ENCODE assay signal across 8 cellular contexts in the genomic region with DNA sequence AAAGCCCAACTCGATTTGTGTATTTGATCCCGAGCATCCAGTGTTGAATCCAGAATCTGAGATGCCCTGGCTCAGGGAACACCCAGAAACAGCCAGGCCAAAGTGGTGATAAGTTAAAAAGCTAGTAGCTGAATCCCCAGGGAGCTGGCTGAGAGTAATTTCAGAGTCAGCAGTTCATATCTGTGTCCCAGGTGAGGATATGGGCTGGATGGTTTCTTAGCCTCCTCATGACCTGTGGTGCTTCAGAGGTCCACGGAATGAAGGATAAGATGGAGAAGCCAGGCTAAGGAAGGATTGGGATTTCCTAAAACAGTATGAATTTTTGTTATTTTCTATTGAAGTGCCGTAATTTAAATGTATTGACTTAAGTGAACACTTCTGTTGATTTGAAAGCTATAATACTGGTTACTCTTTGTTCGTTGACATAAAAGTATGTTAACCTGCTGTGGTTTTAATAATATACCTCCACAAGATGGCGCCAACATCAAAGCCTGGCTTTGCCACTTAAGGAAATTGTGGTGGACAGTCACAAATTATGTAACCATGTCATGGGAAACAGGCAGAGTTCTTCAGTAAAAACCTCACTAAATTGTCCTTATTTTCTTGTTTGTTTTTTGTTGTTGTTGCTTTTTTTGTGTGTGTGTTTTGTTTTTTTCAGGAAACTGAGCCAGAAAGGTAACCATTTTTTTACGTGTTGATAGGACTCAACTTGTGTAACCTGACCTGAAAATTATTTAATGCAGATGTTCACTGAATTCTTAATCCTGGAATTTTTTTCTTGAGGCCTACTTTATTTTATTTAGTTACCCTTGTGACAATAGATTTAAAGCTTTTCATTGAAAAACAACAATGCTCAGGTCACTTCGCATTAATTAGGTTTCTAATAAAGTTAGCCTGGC. TPM values are rescaled to one million over a fixed set of nuclear protein-coding genes. Genes with fewer than 3 reads are reported as not detected.
DNase-seq lines count a peak whose midpoint lies in the region; ATAC-seq, FAIRE-seq and TF ChIP-seq lines count a peak whose summit lies in the region.

No MANE protein-coding gene starts in this region.

- FAIRE-seq in A204.1 (lab: Jason Lieb, UNC) (peak; percentile 95), endothelial cell of umbilical vein (lab: Jason Lieb, UNC) (peak; percentile 90)

- BruUV-seq in endothelial cell of umbilical vein (replicated peaks; lab: Mats Ljungman, UMichigan): no TSS peak

- dilution Hi-C loops in endothelial cell of umbilical vein (cut with MboI; ENCODE audit: extremely low pct_ligation_motif_present, low sequenced_read_pairs): no loop called here

- TF ChIP-seq CTCF in GM12875 (IDR thresholded peaks at IDR 0.05; ENCODE audit: borderline replicate concordance, insufficient read depth, low read depth, low read length): peak; percentile 41; the same call in 1 of the 2 replicates
- peak; percentile 44 to 50 for TF ChIP-seq CTCF in endothelial cell of umbilical vein (IDR thresholded peaks at IDR 0.05; ENCODE audit: extremely low read depth in 1 of 2, insufficient read depth in 1 of 2, low read depth in 1 of 2, low read length in 2 of 2)
- peak; percentile 53 for TF ChIP-seq CTCF in mucosa of descending colon (IDR thresholded peaks at IDR 0.05)
- peak; percentile 49 to 88 (median 72) for TF ChIP-seq CTCF in upper lobe of left lung (IDR thresholded peaks at IDR 0.05)

- CTCF ChIA-PET in endothelial cell of umbilical vein (lab: Charles Lee): interaction anchor here (0.6 to 4.5 kb wide), 55 partner anchors 11 to 650 kb away, joined by 3 to 166 read pairs (median 5); partner anchors contain the start of genes CDKN2A, CDKN2B, CDKN2B-AS1 and MTAP

- ATAC-seq in HG03095 (IDR thresholded peaks at IDR 0.05; ENCODE audit: unreplicated experiment) (peak; percentile 47), mucosa of descending colon (peak; percentile 88), upper lobe of left lung (ENCODE audit: low FRiP score in 2 of 2) (peak; percentile 82 to 90)

- no peaks in the 10 kb centered on the region for H4K20me1 ChIP-seq in endothelial cell of umbilical vein (replicated peaks; ENCODE audit: control insufficient read depth, extremely low read depth, insufficient read depth, low read length)

- WGBS in upper lobe of left lung, 2 donors: 58 to 60% methylated on average over 8 of the region's 8 CpGs

- TF ChIP-seq EP300 in upper lobe of left lung (IDR thresholded peaks at IDR 0.05): no peak

- POLR2A ChIA-PET in endothelial cell of umbilical vein (lab: Charles Lee): no interaction called here

- H3K4me2 ChIP-seq in endothelial cell of umbilical vein (ENCODE audit: insufficient read depth, low read length): no peak overlapping the region

- H3K9me1 ChIP-seq in endothelial cell of umbilical vein (replicated peaks; ENCODE audit: control insufficient read depth, extremely low read depth, insufficient read depth, low read length): no peaks in the 10 kb centered on the region

- DNase-seq in NCI-H2227 (lab: John Stamatoyannopoulos, UW; ENCODE audit: unreplicated experiment): peak; percentile 78
- DNase-seq in activated CD4-positive, alpha-beta T cell treated with anti-CD3 and anti-CD28 coated beads for 4 hours: peak; percentile 49 to 63
- DNase-seq in endothelial cell of umbilical vein (ENCODE audit: low read depth, low spot score): peak; percentile 85
- peak in 1 of 3 donors; percentile 87 for DNase-seq in mucosa of descending colon
- DNase-seq in upper lobe of left lung: peak in 1 of 2 donors; percentile 67

- intact Hi-C loops in endothelial cell of umbilical vein (cut with micrococcal nuclease) (loop anchor here (1.0 to 5.0 kb wide), 12 partner anchors 151 to 638 kb away; partner anchors contain the start of gene CDKN2B), mucosa of descending colon (cut with DNase I, micrococcal nuclease) (loop anchor here (5.0 to 10.0 kb wide), 3 partner anchors 423 to 641 kb away; no protein-coding TSS in a partner anchor)

- no peak overlapping the region for H3K9ac ChIP-seq in endothelial cell of umbilical vein (replicated peaks; ENCODE audit: extremely low read depth, insufficient read depth, low read length)

- no peaks in the 10 kb centered on the region for H3K9me3 ChIP-seq in endothelial cell of umbilical vein (replicated peaks; ENCODE audit: control insufficient read depth, insufficient read depth, low read length)
- H3K9me3 ChIP-seq in mucosa of descending colon: no peaks in the 10 kb centered on the region
- H3K9me3 ChIP-seq in upper lobe of left lung: no peaks in the 10 kb centered on the region

- peaks cover 26% of the 10 kb centered on the region for H3K79me2 ChIP-seq in endothelial cell of umbilical vein (ENCODE audit: control insufficient read depth, insufficient read depth, low read length)

- H3K36me3 ChIP-seq in endothelial cell of umbilical vein (ENCODE audit: control insufficient read depth in 2 of 2, extremely low read depth in 1 of 2, insufficient read depth in 2 of 2, low read length in 2 of 2): peaks cover 8 to 10% of the 10 kb centered on the region in 2 experiments
- no peaks in the 10 kb centered on the region for H3K36me3 ChIP-seq in mucosa of descending colon (ENCODE audit: low read depth)
- peaks cover 0 to 60% (median 20%) of the 10 kb centered on the region in 4 donors for H3K36me3 ChIP-seq in upper lobe of left lung

- TF ChIP-seq POLR2A in endothelial cell of umbilical vein (IDR thresholded peaks at IDR 0.05; ENCODE audit: low read depth, low read length) (no peak), upper lobe of left lung (IDR thresholded peaks at IDR 0.05) (no peak)

- H3K4me3 ChIP-seq in GM12875 (ENCODE audit: low read depth, low read length): no peak overlapping the region
- no peak overlapping the region for H3K4me3 ChIP-seq in endothelial cell of umbilical vein (replicated peaks in 1 of 3; ENCODE audit: insufficient read depth in 1 of 3, low read depth in 1 of 3, low read length in 3 of 3)
- no peak overlapping the region for H3K4me3 ChIP-seq in mucosa of descending colon
- H3K4me3 ChIP-seq in upper lobe of left lung: no peak overlapping the region

- H3K27ac ChIP-seq in endothelial cell of umbilical vein (ENCODE audit: insufficient read depth, low read depth, low read length) (no peak overlapping the region), upper lobe of left lung (no peak overlapping the region)

- H3K4me1 ChIP-seq in endothelial cell of umbilical vein (ENCODE audit: control insufficient read depth, extremely low read depth, insufficient read depth, low read length): peaks cover 20% of the 10 kb centered on the region
- H3K4me1 ChIP-seq in mucosa of descending colon (ENCODE audit: low read depth): no peaks in the 10 kb centered on the region
- H3K4me1 ChIP-seq in upper lobe of left lung: peaks cover 4 to 26% (median 11%) of the 10 kb centered on the region in 4 donors

- no peak overlapping the region for H2AFZ ChIP-seq in endothelial cell of umbilical vein (ENCODE audit: low read depth, low read length)

- H3K27me3 ChIP-seq in endothelial cell of umbilical vein (ENCODE audit: control insufficient read depth in 2 of 2, insufficient read depth in 2 of 2, low read length in 2 of 2): no peaks in the 10 kb centered on the region
- no peaks in the 10 kb centered on the region for H3K27me3 ChIP-seq in upper lobe of left lung

TF ChIP-seq in endothelial cell of umbilical vein, 7 proteins besides CTCF, POLR2A, EP300 and RAD21:
- TF ChIP-seq POLR2AphosphoS5 (IDR thresholded peaks at IDR 0.05; ENCODE audit: insufficient read depth, low read depth, low read length): no peak
- TF ChIP-seq GATA2 (IDR thresholded peaks at IDR 0.05; ENCODE audit: insufficient read depth, insufficient read length, low read depth, low read length): no peak
- TF ChIP-seq MYC (IDR thresholded peaks at IDR 0.05; ENCODE audit: low read depth, low read length): no peak
- no peak for TF ChIP-seq FOS (IDR thresholded peaks at IDR 0.05; ENCODE audit: borderline replicate concordance, insufficient read depth, low read length)
- no peak for TF ChIP-seq EZH2 (IDR thresholded peaks at IDR 0.05; ENCODE audit: borderline replicate concordance, low read depth, low read length, severe bottlenecking)
- TF ChIP-seq JUN (IDR thresholded peaks at IDR 0.05; ENCODE audit: borderline replicate concordance, insufficient read depth, insufficient read length, low read depth): no peak
- no peak for TF ChIP-seq MAX (IDR thresholded peaks at IDR 0.05; ENCODE audit: insufficient read depth, insufficient read length)

RNA-seq across cellular contexts. Expression of gene MTAP, which starts 11.4 kb away (rescaled TPM):
- total RNA-seq in endothelial cell of umbilical vein (51.2 and 55.1 TPM in 2 replicates), mucosa of descending colon (10 to 100 TPM; 28.6 to 42.7 (median 32.4) TPM), upper lobe of left lung (10 to 100 TPM; 10.5 to 35.0 (median 25.7) TPM)
- polyA plus RNA-seq in endothelial cell of umbilical vein: 5.7 and 11.3 TPM in 2 replicates
- polyA plus RNA-seq in endothelial cell of umbilical vein (2011; cell fraction: cytosol; rRNA removed): 10.5 and 11.8 TPM in 2 replicates
- polyA plus RNA-seq in endothelial cell of umbilical vein (2011; cell fraction: nucleus; rRNA removed): 20.9 and 28.0 TPM in 2 replicates
- 27.6 and 39.9 TPM in 2 replicates for polyA plus RNA-seq in endothelial cell of umbilical vein (2012)
- 31.6 and 36.1 TPM in 2 replicates for polyA minus RNA-seq in endothelial cell of umbilical vein
- polyA minus RNA-seq in endothelial cell of umbilical vein (2011; cell fraction: cytosol; rRNA and poly(A)+ RNA removed): 38.3 TPM
- polyA minus RNA-seq in endothelial cell of umbilical vein (2011; cell fraction: nucleus; rRNA and poly(A)+ RNA removed): 42.1 and 53.3 TPM in 2 replicates
